Comparison of ENCODE assay signal across 18 cellular contexts in the genomic region with DNA sequence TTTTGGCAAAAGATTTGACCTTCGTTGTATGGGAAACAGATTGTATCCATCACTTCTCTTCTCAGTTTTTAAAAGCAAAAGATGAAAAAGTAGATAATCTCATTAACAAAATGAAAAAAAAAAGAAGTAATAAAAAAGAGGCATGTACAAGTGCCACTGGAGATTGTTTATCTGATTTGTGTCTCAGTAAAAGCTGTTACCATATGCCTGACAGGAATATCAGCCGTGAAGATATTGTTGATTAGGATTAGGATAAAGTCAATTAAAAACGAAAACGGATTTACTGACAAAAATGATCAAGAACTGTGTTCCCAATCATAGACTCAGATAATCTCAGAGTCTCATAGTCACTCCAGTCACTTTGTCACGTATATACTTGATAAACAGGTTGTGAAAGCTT.
DNase-seq lines count a peak whose midpoint lies in the region; FAIRE-seq and TF ChIP-seq lines count a peak whose summit lies in the region.
"Had no signal": no experiment of that assay in that cellular context is flagged by ENCODE, and none has a peak within 500 bp of the region (broad histone marks: within the 10 kb centered on the region; RNA-seq: fewer than 3 reads in every experiment).

No MANE protein-coding gene starts in this region.

- DNase-seq in D721Med (ENCODE audit: insufficient read length, low spot score) (no peak), NCI-H524 treated with DMSO at 0.1 percent for 48 hours (lab: John Stamatoyannopoulos, UW) (peak; percentile 53), SK-N-DZ (ENCODE audit: low spot score) (peak; percentile 54), GM19239 (ENCODE audit: insufficient read length, low spot score) (no peak), substantia nigra (lab: John Stamatoyannopoulos, UW) (no peak), NCI-H446 treated with DMSO at 0.1 percent for 48 hours (lab: John Stamatoyannopoulos, UW) (no peak)
- DNase-seq: 8988T; ACHN; C1 segment of cervical spinal cord; Calu3; CD4-positive, alpha-beta memory T cell; COR-L47; DMS153; DND-41; H9 had no signal

- FAIRE-seq in D721Med (lab: Jason Lieb, UNC) = peak; percentile 82
- FAIRE-seq in GM19239 (lab: Jason Lieb, UNC) = no peak
- FAIRE-seq: A549, G401.6, GM12892 had no signal

- no peak overlapping the region for H3K27ac ChIP-seq in substantia nigra (ENCODE audit: low read depth, low read length, poor library complexity, severe bottlenecking)
- H3K27ac ChIP-seq: A549 had no signal

- no peak for TF ChIP-seq CTCF in D721Med (IDR thresholded peaks at IDR 0.05; ENCODE audit: insufficient read depth, missing control alignments)

Comparison
In these comparisons a context has a peak if more than half of its experiments do, and no peak if none do; other contexts are left out.
1. DNase-seq: peak in NCI-H524 treated with DMSO at 0.1 percent for 48 hours (single experiment) and SK-N-DZ (single experiment); none in D721Med (single experiment), GM19239 (single experiment), substantia nigra (0 of 49) and NCI-H446 treated with DMSO at 0.1 percent for 48 hours (single experiment).